7 cellular contexts compared by ENCODE assay signal in genomic region chr5:31193591-31194457, GRCh38. TPM values are rescaled to one million over a fixed set of nuclear protein-coding genes. Genes with fewer than 3 reads are reported as not detected.
DNase-seq lines count a peak whose midpoint lies in the region; ATAC-seq, FAIRE-seq and TF ChIP-seq lines count a peak whose summit lies in the region.

Gene CDH6, plus strand, starts transcription at chr5:31193686. Its CDS starts 73,788 bp downstream, at chr5:31267474.

- H3K9me3 Mint-ChIP-seq in activated naive CD4-positive, alpha-beta T cell treated with anti-CD3 and anti-CD28 coated beads for 36 hours, result no peaks in the 10 kb centered on the region

- no peaks in the 10 kb centered on the region for H3K9me3 ChIP-seq in HUES48 (ENCODE audit: control insufficient read depth, insufficient read depth, low read length)

- intact Hi-C loops in activated naive CD4-positive, alpha-beta T cell treated with anti-CD3 and anti-CD28 coated beads for 36 hours (cut with micrococcal nuclease), result no loop called here

- no peak within 1 kb of the TSS for H3K9ac ChIP-seq in HUES48 (ENCODE audit: low read depth, low read length)

- H3K4me3 ChIP-seq in HUES48 (ENCODE audit: low read depth, low read length), result peak within 1 kb of the TSS; percentile 64

- DNase-seq in SK-N-DZ (ENCODE audit: low spot score), result peak; percentile 81
- peak; percentile 83 for DNase-seq in glomerular visceral epithelial cell (ENCODE audit: extremely low spot score)
- no peak for DNase-seq in omental fat pad (ENCODE audit: low spot score)
- no peak for DNase-seq in H54 (ENCODE audit: insufficient read length, low spot score)
- no peak for DNase-seq in HCEC 1CT
- DNase-seq in activated naive CD4-positive, alpha-beta T cell treated with anti-CD3 and anti-CD28 coated beads for 36 hours, result no peak

- no peaks in the 10 kb centered on the region for H3K36me3 ChIP-seq in HUES48 (ENCODE audit: control insufficient read depth, insufficient read depth, low read length)

- FAIRE-seq in H54 (lab: Jason Lieb, UNC), result no peak

- H3K4me3 Mint-ChIP-seq in activated naive CD4-positive, alpha-beta T cell treated with anti-CD3 and anti-CD28 coated beads for 36 hours, result no peak within 1 kb of the TSS

- H3K36me3 Mint-ChIP-seq in activated naive CD4-positive, alpha-beta T cell treated with anti-CD3 and anti-CD28 coated beads for 36 hours (ENCODE audit: low read depth), result no peaks in the 10 kb centered on the region

- H3K4me1 Mint-ChIP-seq in activated naive CD4-positive, alpha-beta T cell treated with anti-CD3 and anti-CD28 coated beads for 36 hours (ENCODE audit: low read depth), result peaks cover 8% of the 10 kb centered on the region

- H3K27ac Mint-ChIP-seq in activated naive CD4-positive, alpha-beta T cell treated with anti-CD3 and anti-CD28 coated beads for 36 hours, result no peak within 1 kb of the TSS

- TF ChIP-seq POLR2A in H54 (IDR thresholded peaks at IDR 0.05; ENCODE audit: low read depth, low read length), result no peak

- no peak for TF ChIP-seq CTCF in omental fat pad (IDR thresholded peaks at IDR 0.05)

- H3K27me3 Mint-ChIP-seq in activated naive CD4-positive, alpha-beta T cell treated with anti-CD3 and anti-CD28 coated beads for 36 hours (ENCODE audit: low read depth), result peaks cover 41% of the 10 kb centered on the region

- peaks cover 45% of the 10 kb centered on the region for H3K27me3 ChIP-seq in HUES48 (ENCODE audit: control insufficient read depth, insufficient read depth, low read length)

- ATAC-seq in omental fat pad (ENCODE audit: low FRiP score), result peak; percentile 53

- CTCF ChIA-PET in activated naive CD4-positive, alpha-beta T cell treated with anti-CD3 and anti-CD28 coated beads for 36 hours (lab: Charles Lee), result no interaction called here

- H3K4me1 ChIP-seq in HUES48 (ENCODE audit: control insufficient read depth, insufficient read depth, low read length), result peaks cover 11% of the 10 kb centered on the region

- peak within 1 kb of the TSS; percentile 45 for H3K27ac ChIP-seq in HUES48 (ENCODE audit: low read depth, low read length)

RNA-seq across cellular contexts. Expression of gene CDH6, which starts in this region (rescaled TPM):
- 6.0 and 6.2 TPM in 2 replicates for polyA plus RNA-seq in SK-N-DZ (2014; cell fraction: cytosol; rRNA removed)
- polyA plus RNA-seq in SK-N-DZ (2014; cell fraction: nucleus; rRNA removed), result 3.6 and 3.8 TPM in 2 replicates
- 10 to 100 TPM in 2 of 4 donors, 1 to 10 TPM in 2; 7.0 to 34.7 (median 18.0) TPM for total RNA-seq in omental fat pad
- total RNA-seq in activated naive CD4-positive, alpha-beta T cell treated with anti-CD3 and anti-CD28 coated beads for 36 hours, result not detected

Comparison
In these comparisons a context has a peak if more than half of its experiments do, and no peak if none do; other contexts are left out.
1. RNA of gene CDH6 (total RNA-seq): 7.0 to 34.7 TPM in omental fat pad; not detected in activated naive CD4-positive, alpha-beta T cell treated with anti-CD3 and anti-CD28 coated beads for 36 hours; every median in the first group is over 4 times any median in the second.
2. DNase-seq: peak in SK-N-DZ (single experiment) and glomerular visceral epithelial cell (single experiment); none in omental fat pad (single experiment), H54 (single experiment), HCEC 1CT (single experiment) and activated naive CD4-positive, alpha-beta T cell treated with anti-CD3 and anti-CD28 coated beads for 36 hours (single experiment).